8 cellular contexts compared by ENCODE assay signal in the genomic region with DNA sequence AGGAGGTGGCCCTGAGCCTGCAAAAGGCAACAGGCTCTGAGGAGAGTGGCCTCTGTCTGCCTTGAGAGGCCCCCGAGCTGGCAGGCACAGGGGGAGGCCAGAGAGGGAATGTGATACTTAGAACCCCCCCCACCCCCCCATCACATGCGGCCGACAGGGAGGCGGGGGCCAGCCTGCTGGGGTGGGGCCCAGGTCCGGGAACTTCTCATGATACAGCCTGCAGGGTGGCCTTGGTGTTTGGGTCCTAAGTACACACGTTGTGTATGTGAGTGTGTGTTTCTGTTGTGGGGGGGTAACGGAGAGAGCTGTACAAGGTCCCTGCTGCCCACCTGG. TPM values are rescaled to one million over a fixed set of nuclear protein-coding genes. Genes with fewer than 3 reads are reported as not detected.
DNase-seq lines count a peak whose midpoint lies in the region; ATAC-seq and TF ChIP-seq lines count a peak whose summit lies in the region.

No MANE protein-coding gene starts in this region.

- no peak for TF ChIP-seq CTCF in AG09309 (IDR thresholded peaks at IDR 0.05; ENCODE audit: control insufficient read depth, insufficient read depth, low read depth, low read length, missing control alignments)
- TF ChIP-seq CTCF in HEK293 (tag by site-specific recombination; IDR thresholded peaks at IDR 0.05) = no peak

- H3K9me3 ChIP-seq in HEK293 (ENCODE audit: control insufficient read depth, insufficient read depth, low read depth, low read length) (no peaks in the 10 kb centered on the region), mucosa of rectum (ENCODE audit: control insufficient read depth in 2 of 2, low read length in 2 of 2) (no peaks in the 10 kb centered on the region)

- H3K4me1 ChIP-seq in HEK293 (ENCODE audit: control insufficient read depth, insufficient read depth, low read length) = no peaks in the 10 kb centered on the region
- H3K4me1 ChIP-seq in mucosa of rectum (ENCODE audit: control insufficient read depth in 2 of 2, insufficient read depth in 2 of 2, low read length in 2 of 2) = peaks cover 31 to 36% of the 10 kb centered on the region in 2 donors

- no peaks in the 10 kb centered on the region for H3K36me3 ChIP-seq in HEK293 (ENCODE audit: control insufficient read depth in 2 of 2, insufficient read depth in 1 of 2, low read length in 2 of 2)
- no peaks in the 10 kb centered on the region for H3K36me3 ChIP-seq in mucosa of rectum (ENCODE audit: control insufficient read depth in 2 of 2, insufficient read depth in 2 of 2, low read length in 2 of 2)

- ATAC-seq in GM21825 (IDR thresholded peaks at IDR 0.05; ENCODE audit: unreplicated experiment) (no peak), HG02870 (IDR thresholded peaks at IDR 0.05; ENCODE audit: unreplicated experiment) (no peak)

- H3K36me3 Mint-ChIP-seq in activated naive CD8-positive, alpha-beta T cell treated with anti-CD3 and anti-CD28 coated beads for 36 hours = peaks cover 37% of the 10 kb centered on the region

- H3K4me3 ChIP-seq in AG09309 (ENCODE audit: control insufficient read depth, low read depth, low read length) (peak overlapping the region; percentile 16), HEK293 (ENCODE audit: low read depth, low read length) (peak overlapping the region; percentile 47), mucosa of rectum (ENCODE audit: low read length in 2 of 2) (peak overlapping the region; percentile 35 to 70)

- no peak for DNase-seq in AG09309 (ENCODE audit: low read depth)
- no peak for DNase-seq in activated naive CD8-positive, alpha-beta T cell treated with anti-CD3 and anti-CD28 coated beads for 36 hours
- DNase-seq in stimulated activated CD8-positive, alpha-beta memory T cell treated with anti-CD3 and anti-CD28 coated beads, Interleukin-4, amount 100 ng/mL, for 48 hours = no peak
- no peak for DNase-seq in stimulated activated naive CD4-positive, alpha-beta T cell treated with Interleukin-2 at 50 U/mL for 16 hours (lab: John Stamatoyannopoulos, UW)

- H3K27me3 Mint-ChIP-seq in activated naive CD8-positive, alpha-beta T cell treated with anti-CD3 and anti-CD28 coated beads for 36 hours = no peaks in the 10 kb centered on the region

- POLR2A ChIA-PET in HEK293 (lab: Yijun Ruan, JAX) = interaction anchor here (1.2 to 1.3 kb wide), 3 partner anchors 9 to 150 kb away, joined by 3 to 6 read pairs (median 4); a partner anchor contains a TSS

- H3K4me3 Mint-ChIP-seq in activated naive CD8-positive, alpha-beta T cell treated with anti-CD3 and anti-CD28 coated beads for 36 hours = peak overlapping the region; percentile 94

- peaks cover 49% of the 10 kb centered on the region for H3K4me1 Mint-ChIP-seq in activated naive CD8-positive, alpha-beta T cell treated with anti-CD3 and anti-CD28 coated beads for 36 hours

- CTCF ChIA-PET in HEK293 (lab: Yijun Ruan, JAX) = no interaction called here

- peak overlapping the region; percentile 98 for H3K27ac Mint-ChIP-seq in activated naive CD8-positive, alpha-beta T cell treated with anti-CD3 and anti-CD28 coated beads for 36 hours

- H3K27me3 ChIP-seq in mucosa of rectum (ENCODE audit: control insufficient read depth in 2 of 2, insufficient read depth in 2 of 2, low read length in 2 of 2) = no peaks in the 10 kb centered on the region

- peak overlapping the region; percentile 88 for H3K27ac ChIP-seq in HEK293 (ENCODE audit: extremely low read depth, low read depth, low read length)
- H3K27ac ChIP-seq in mucosa of rectum (ENCODE audit: low read depth in 2 of 2, low read length in 2 of 2) = peak overlapping the region; percentile 69 to 77

- peak overlapping the region; percentile 24 to 34 for H3K9ac ChIP-seq in mucosa of rectum (ENCODE audit: low read depth in 1 of 2, low read length in 2 of 2)

- H3K9me3 Mint-ChIP-seq in activated naive CD8-positive, alpha-beta T cell treated with anti-CD3 and anti-CD28 coated beads for 36 hours = no peaks in the 10 kb centered on the region

TF ChIP-seq in HEK293, 187 proteins besides CTCF, POLR2A, EP300 and RAD21:
- no peak for TF ChIP-seq BCL11A (tag by site-specific recombination; IDR thresholded peaks at IDR 0.05; ENCODE audit: low read depth)
- TF ChIP-seq, protein P1, sequence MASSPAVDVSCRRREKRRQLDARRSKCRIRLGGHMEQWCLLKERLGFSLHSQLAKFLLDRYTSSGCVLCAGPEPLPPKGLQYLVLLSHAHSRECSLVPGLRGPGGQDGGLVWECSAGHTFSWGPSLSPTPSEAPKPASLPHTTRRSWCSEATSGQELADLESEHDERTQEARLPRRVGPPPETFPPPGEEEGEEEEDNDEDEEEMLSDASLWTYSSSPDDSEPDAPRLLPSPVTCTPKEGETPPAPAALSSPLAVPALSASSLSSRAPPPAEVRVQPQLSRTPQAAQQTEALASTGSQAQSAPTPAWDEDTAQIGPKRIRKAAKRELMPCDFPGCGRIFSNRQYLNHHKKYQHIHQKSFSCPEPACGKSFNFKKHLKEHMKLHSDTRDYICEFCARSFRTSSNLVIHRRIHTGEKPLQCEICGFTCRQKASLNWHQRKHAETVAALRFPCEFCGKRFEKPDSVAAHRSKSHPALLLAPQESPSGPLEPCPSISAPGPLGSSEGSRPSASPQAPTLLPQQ (tag by site-specific recombination; IDR thresholded peaks at IDR 0.05) = 0 out of 2 replicates have a peak, but pooled peaks have one; percentile 5
- TF ChIP-seq SETDB1 (IDR thresholded peaks at IDR 0.05; ENCODE audit: insufficient read length, low read length) = no peak
- 0 out of 2 replicates have a peak, but pooled peaks have one; percentile 20 for TF ChIP-seq ZFP69B (tag by site-specific recombination; IDR thresholded peaks at IDR 0.05)
- TF ChIP-seq, protein P2, sequence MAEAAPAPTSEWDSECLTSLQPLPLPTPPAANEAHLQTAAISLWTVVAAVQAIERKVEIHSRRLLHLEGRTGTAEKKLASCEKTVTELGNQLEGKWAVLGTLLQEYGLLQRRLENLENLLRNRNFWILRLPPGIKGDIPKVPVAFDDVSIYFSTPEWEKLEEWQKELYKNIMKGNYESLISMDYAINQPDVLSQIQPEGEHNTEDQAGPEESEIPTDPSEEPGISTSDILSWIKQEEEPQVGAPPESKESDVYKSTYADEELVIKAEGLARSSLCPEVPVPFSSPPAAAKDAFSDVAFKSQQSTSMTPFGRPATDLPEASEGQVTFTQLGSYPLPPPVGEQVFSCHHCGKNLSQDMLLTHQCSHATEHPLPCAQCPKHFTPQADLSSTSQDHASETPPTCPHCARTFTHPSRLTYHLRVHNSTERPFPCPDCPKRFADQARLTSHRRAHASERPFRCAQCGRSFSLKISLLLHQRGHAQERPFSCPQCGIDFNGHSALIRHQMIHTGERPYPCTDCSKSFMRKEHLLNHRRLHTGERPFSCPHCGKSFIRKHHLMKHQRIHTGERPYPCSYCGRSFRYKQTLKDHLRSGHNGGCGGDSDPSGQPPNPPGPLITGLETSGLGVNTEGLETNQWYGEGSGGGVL (tag by site-specific recombination; IDR thresholded peaks at IDR 0.05) = peak; percentile 71

RNA-seq across cellular contexts. Expression of a gene that starts 19.7 kb away (rescaled TPM):
- 10 to 100 TPM; 72.2 to 74.1 TPM for total RNA-seq in activated naive CD8-positive, alpha-beta T cell treated with anti-CD3 and anti-CD28 coated beads for 36 hours

RNA-seq across cellular contexts. Expression of a gene that starts 31.1 kb away (rescaled TPM):
- total RNA-seq in activated naive CD8-positive, alpha-beta T cell treated with anti-CD3 and anti-CD28 coated beads for 36 hours = 100 to 1,000 TPM; 136 TPM

RNA-seq across cellular contexts. Expression of a gene that starts 56.4 kb away (rescaled TPM):
- total RNA-seq in activated naive CD8-positive, alpha-beta T cell treated with anti-CD3 and anti-CD28 coated beads for 36 hours = 10 to 100 TPM; 50.0 to 50.3 TPM
